ENCODE assay signal across 10 cellular contexts in the genomic region with DNA sequence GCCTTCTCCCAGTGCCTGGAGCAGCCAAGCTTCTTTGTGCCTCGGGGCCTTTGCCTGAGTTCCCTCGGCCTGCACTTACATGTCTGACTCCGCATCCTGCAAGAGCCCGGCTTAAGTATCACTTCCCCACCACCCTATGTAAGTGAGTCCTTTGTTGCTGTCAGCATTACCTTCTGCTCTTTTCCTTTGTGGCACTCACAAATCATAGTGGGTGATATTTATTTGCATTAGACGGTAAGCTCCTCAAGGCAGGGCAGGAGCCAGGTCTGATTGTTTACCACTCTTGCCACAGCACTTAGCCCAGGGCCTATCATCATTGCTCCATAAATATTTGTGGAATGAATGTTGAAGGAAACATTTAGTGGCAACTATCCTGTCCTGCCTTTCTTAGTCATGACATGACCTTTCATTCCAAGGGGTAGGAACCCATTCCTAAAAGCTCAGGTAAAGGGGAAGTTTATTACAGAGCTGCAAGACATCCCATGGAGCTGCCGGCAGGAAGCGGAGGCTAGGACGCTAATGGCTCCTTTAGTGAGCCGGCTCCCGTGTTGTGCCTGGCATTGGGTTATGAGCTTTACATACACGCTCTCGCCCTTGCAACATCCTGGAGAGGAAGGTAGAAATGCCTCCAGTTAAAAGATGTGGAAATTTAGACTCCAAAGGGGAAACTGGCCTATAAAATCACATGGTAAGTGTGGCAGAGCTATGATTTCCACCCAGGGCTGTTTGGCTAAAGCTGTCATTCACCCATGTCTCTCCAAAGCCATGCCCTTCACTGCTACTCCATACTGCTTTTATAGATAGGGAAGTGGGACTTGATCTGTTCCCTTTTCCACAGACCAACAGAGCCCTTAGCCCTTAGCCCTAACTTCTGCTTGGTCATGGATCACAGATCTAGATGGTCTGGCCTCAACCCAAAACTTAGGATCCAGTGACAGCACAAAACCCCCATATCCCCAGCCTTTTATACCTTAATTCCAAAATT. TPM values are rescaled to one million over a fixed set of nuclear protein-coding genes. Genes with fewer than 3 reads are reported as not detected.
A peak's percentile ranks its signal among the peaks of the same experiment; 100 is the strongest.
DNase-seq lines count a peak whose midpoint lies in the region; ATAC-seq and TF ChIP-seq lines count a peak whose summit lies in the region.
"Had no signal": no experiment of that assay in that cellular context is flagged by ENCODE, and none has a peak within 500 bp of the region (broad histone marks: within the 10 kb centered on the region; RNA-seq: fewer than 3 reads in every experiment).

No MANE protein-coding gene starts in this region.

- peak overlapping the region; percentile 89 to 99 (median 98) for H3K4me2 ChIP-seq in BLaER1 treated with 17β-estradiol and CSF1 and Interleukin-3, amounts not matched to agents 10 nM and 100 nM
- H3K4me2 ChIP-seq in Karpas-422 (ENCODE audit: low read depth, low read length, poor library complexity, severe bottlenecking): peak overlapping the region; percentile 89

- peaks cover 86% of the 10 kb centered on the region for H3K79me2 ChIP-seq in Karpas-422 (ENCODE audit: low read length)

- no peaks in the 10 kb centered on the region for H3K27me3 ChIP-seq in BLaER1 treated with 17β-estradiol and CSF1 and Interleukin-3, amounts not matched to agents 10 nM and 100 nM
- H3K27me3 ChIP-seq in Karpas-422 (ENCODE audit: low read length) (no peaks in the 10 kb centered on the region), gastroesophageal sphincter (no peaks in the 10 kb centered on the region)

- H3K27ac ChIP-seq in BLaER1 treated with 17β-estradiol and CSF1 and Interleukin-3, amounts not matched to agents 10 nM and 100 nM: peak overlapping the region in 9 of 11 experiments; percentile 55 to 84 (median 73); a peak in 18 of 22 replicates
- H3K27ac ChIP-seq in Karpas-422 (ENCODE audit: low read length): peak overlapping the region; percentile 87
- H3K27ac ChIP-seq in gastroesophageal sphincter: no peak overlapping the region
- H3K27ac ChIP-seq: SK-N-MC had no signal

- H4K20me1 ChIP-seq in BLaER1 treated with 17β-estradiol and CSF1 and Interleukin-3, amounts not matched to agents 10 nM and 100 nM: peaks cover 0 to 70% (median 0%) of the 10 kb centered on the region in 11 experiments; a peak in 6 of 22 replicates
- peaks cover 24% of the 10 kb centered on the region for H4K20me1 ChIP-seq in Karpas-422 (ENCODE audit: insufficient read depth, low read depth, low read length)

- no peaks in the 10 kb centered on the region for H3K9me2 ChIP-seq in Karpas-422 (replicated peaks; ENCODE audit: insufficient read depth, low read length)

- 72 to 88% methylated on average over 5 to 8 of the region's 12 CpGs for WGBS in gastroesophageal sphincter (ENCODE audit: low coverage in 1 of 2), 2 donors

- TF ChIP-seq EP300 in gastroesophageal sphincter (IDR thresholded peaks at IDR 0.05): no peak

- peaks cover 26 to 45% (median 33%) of the 10 kb centered on the region in 11 experiments for H3K36me3 ChIP-seq in BLaER1 treated with 17β-estradiol and CSF1 and Interleukin-3, amounts not matched to agents 10 nM and 100 nM
- H3K36me3 ChIP-seq in Karpas-422 (ENCODE audit: insufficient read depth, low read length) (peaks cover 25% of the 10 kb centered on the region; the same call in 1 of the 2 replicates), gastroesophageal sphincter (peaks cover 0 to 37% of the 10 kb centered on the region in 2 donors)

- peak; percentile 27 for ATAC-seq in GM21360 (IDR thresholded peaks at IDR 0.05; ENCODE audit: unreplicated experiment)
- peak; percentile 46 for ATAC-seq in gastroesophageal sphincter
- no peak for ATAC-seq in HG02840 (IDR thresholded peaks at IDR 0.05; ENCODE audit: low FRiP score, unreplicated experiment)

- TF ChIP-seq CTCF in gastroesophageal sphincter (IDR thresholded peaks at IDR 0.05): no peak

- H3K9me3 ChIP-seq in BLaER1 treated with 17β-estradiol and CSF1 and Interleukin-3, amounts not matched to agents 10 nM and 100 nM (replicated peaks in 1 of 11): no peaks in the 10 kb centered on the region
- no peaks in the 10 kb centered on the region for H3K9me3 ChIP-seq in Karpas-422 (ENCODE audit: low read length)
- H3K9me3 ChIP-seq in gastroesophageal sphincter: no peaks in the 10 kb centered on the region

- peaks cover 53 to 66% (median 61%) of the 10 kb centered on the region in 10 experiments for H3K4me1 ChIP-seq in BLaER1 treated with 17β-estradiol and CSF1 and Interleukin-3, amounts not matched to agents 10 nM and 100 nM
- peaks cover 47% of the 10 kb centered on the region for H3K4me1 ChIP-seq in Karpas-422 (ENCODE audit: low read length)
- peaks cover 0 to 46% (median 13%) of the 10 kb centered on the region in 3 donors for H3K4me1 ChIP-seq in gastroesophageal sphincter

- DNase-seq in Karpas-422 (peak; percentile 62), NCI-H2107 (lab: John Stamatoyannopoulos, UW) (no peak), NCI-H82 (lab: John Stamatoyannopoulos, UW) (no peak), NCI-H1694 (lab: John Stamatoyannopoulos, UW) (no peak)

- TF ChIP-seq POLR2A in gastroesophageal sphincter (IDR thresholded peaks at IDR 0.05): no peak

- no peak overlapping the region for H3K4me3 ChIP-seq in BLaER1 treated with 17β-estradiol and CSF1 and Interleukin-3, amounts not matched to agents 10 nM and 100 nM
- H3K4me3 ChIP-seq in Karpas-422 (ENCODE audit: low read length) (no peak overlapping the region), gastroesophageal sphincter (no peak overlapping the region)
- H3K4me3 ChIP-seq: SK-N-MC had no signal

- no peak overlapping the region for H2AFZ ChIP-seq in Karpas-422 (ENCODE audit: low read length)

- peak overlapping the region in 8 of 11 experiments; percentile 2 to 58 (median 48); a peak in 13 of 22 replicates for H3K9ac ChIP-seq in BLaER1 treated with 17β-estradiol and CSF1 and Interleukin-3, amounts not matched to agents 10 nM and 100 nM
- peak overlapping the region; percentile 5; the same call in 1 of the 2 replicates for H3K9ac ChIP-seq in Karpas-422 (ENCODE audit: low read length)

RNA-seq across cellular contexts. Expression of gene GM2A, which starts 5.0 kb away (rescaled TPM):
- total RNA-seq in Karpas-422 (2014; rRNA removed; shearing (Covaris generic); ENCODE audit: low replicate concordance): 132 and 133 TPM in 2 replicates
- 10 to 100 TPM; 23.3 to 37.2 (median 29.1) TPM for total RNA-seq in gastroesophageal sphincter

RNA-seq across cellular contexts. Expression of gene CCDC69, which starts 34.1 kb away (rescaled TPM):
- 241 and 291 TPM in 2 replicates for total RNA-seq in Karpas-422 (2014; rRNA removed; shearing (Covaris generic); ENCODE audit: low replicate concordance)
- total RNA-seq in gastroesophageal sphincter: 100 to 1,000 TPM; 204 to 317 (median 256) TPM

RNA-seq across cellular contexts. Expression of gene SLC36A3, which starts 45.5 kb away (rescaled TPM):
- total RNA-seq in Karpas-422 (2014; rRNA removed; shearing (Covaris generic); ENCODE audit: low replicate concordance): not detected in 2 replicates
- total RNA-seq in gastroesophageal sphincter: not detected
- total RNA-seq: Daoy had no signal

Comparison
In these comparisons a context has a peak if more than half of its experiments do, and no peak if none do; other contexts are left out.
1. H3K27ac ChIP-seq: peak in BLaER1 treated with 17β-estradiol and CSF1 and Interleukin-3, amounts not matched to agents 10 nM and 100 nM (9 of 11) and Karpas-422 (single experiment); none in gastroesophageal sphincter (0 of 4).